18 cellular contexts compared by ENCODE assay signal in the genomic region with DNA sequence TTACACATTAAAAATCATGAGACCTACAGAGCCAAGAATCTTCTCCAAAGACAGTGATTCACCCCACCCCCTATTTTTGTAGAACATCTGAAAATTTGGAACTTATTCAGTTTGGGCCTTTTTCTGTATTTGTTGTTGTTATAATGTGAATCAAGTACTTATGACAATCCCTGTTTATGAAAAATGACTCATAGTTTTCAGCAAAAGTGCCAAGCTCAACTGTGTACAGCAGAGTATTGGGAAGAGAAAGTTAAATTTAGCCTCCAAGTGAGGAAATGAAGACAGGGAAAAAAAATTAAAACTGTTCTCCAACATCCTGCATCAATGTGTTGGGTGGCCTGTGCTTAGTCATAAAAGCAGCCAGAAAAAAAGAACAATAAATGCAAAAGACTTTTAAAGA. TPM values are rescaled to one million over a fixed set of nuclear protein-coding genes. Genes with fewer than 3 reads are reported as not detected.
"Had no signal": no experiment of that assay in that cellular context is flagged by ENCODE, and none has a peak within 500 bp of the region (broad histone marks: within the 10 kb centered on the region; RNA-seq: fewer than 3 reads in every experiment).

No MANE protein-coding gene starts in this region.

- DNase-seq: activated CD4-positive, alpha-beta T cell treated with anti-CD3 and anti-CD28 coated beads, Interleukin-2, amount 10 ng/mL, durations not matched to agents 7 days and 5 days; activated CD4-positive, CD25-positive, alpha-beta regulatory T cell; activated CD8-positive, alpha-beta memory T cell treated with anti-CD3 and anti-CD28 coated beads for 24 hours; activated naive CD4-positive, alpha-beta T cell treated with anti-CD3 and anti-CD28 coated beads for 36 hours; central memory CD4-positive, alpha-beta T cell; effector CD8-positive, alpha-beta T cell; foreskin fibroblast; heart left ventricle; islet precursor cell; nucleus accumbens; right cardiac atrium; spleen; stimulated activated CD4-positive, alpha-beta T cell treated with anti-CD3 and anti-CD28 coated beads, Interleukin-1b, Interleukin-23, amount 100 ng/mL, for 48 hours; substantia nigra; T-helper 17 cell; trophoblast cell had no signal

- H3K27me3 ChIP-seq: heart left ventricle, spleen had no signal

- H3K27ac ChIP-seq: coronary artery, heart left ventricle, spleen had no signal

- H3K9me3 ChIP-seq: heart left ventricle, spleen had no signal

- H3K36me3 ChIP-seq: heart left ventricle, spleen had no signal

- H3K4me3 ChIP-seq: coronary artery, heart left ventricle, spleen had no signal

- H3K4me1 ChIP-seq: spleen had no signal

RNA-seq across cellular contexts. Expression of gene LRATD1, which starts 46.2 kb away (rescaled TPM):
- total RNA-seq: activated CD4-positive, alpha-beta T cell treated with anti-CD3 and anti-CD28 coated beads, Interleukin-2, amount 10 ng/mL, durations not matched to agents 7 days and 5 days; activated naive CD4-positive, alpha-beta T cell treated with anti-CD3 and anti-CD28 coated beads for 36 hours; natural killer cell treated with Interleukin-12 subunit alpha and Interleukin-12 subunit beta and Interleukin-15 and Interleukin-18, amount 100 ng/mL, for 72 hours; T-helper 17 cell had no signal
